Comparison of ENCODE assay signal across 21 cellular contexts in the genomic region with DNA sequence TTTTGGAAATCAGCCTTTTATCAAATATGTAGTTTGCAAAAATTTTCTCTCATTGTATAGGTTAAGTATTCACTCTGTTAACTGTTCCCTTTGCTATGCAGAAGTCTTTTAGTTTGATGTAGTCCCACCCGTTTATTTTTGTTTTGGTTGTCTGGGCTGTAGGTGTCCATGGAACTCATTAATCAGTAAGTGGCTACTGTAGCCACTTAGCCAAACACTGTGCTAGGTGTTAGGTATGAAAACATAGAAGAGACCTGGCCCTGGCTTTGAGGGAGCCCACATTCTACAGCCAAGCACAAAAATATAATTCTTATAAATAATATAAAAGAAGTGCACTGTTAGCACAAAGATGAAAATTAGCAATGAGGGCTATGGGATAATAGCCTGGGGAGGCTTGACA.
"Had no signal": no experiment of that assay in that cellular context is flagged by ENCODE, and none has a peak within 500 bp of the region (broad histone marks: within the 10 kb centered on the region; RNA-seq: fewer than 3 reads in every experiment).

No MANE protein-coding gene starts in this region.

- DNase-seq: hypothalamus; immature natural killer cell; kidney; lower lobe of right lung; mammary epithelial cell; mesenchymal stem cell; naive thymus-derived CD8-positive, alpha-beta T cell; nucleus accumbens; pancreas; posterior cingulate gyrus; retina; right lobe of liver; stimulated activated CD4-positive, alpha-beta T cell treated with anti-CD3 and anti-CD28 coated beads, Interleukin-1b, Interleukin-23, amount 100 ng/mL, for 48 hours; stimulated activated CD4-positive, alpha-beta T cell treated with anti-CD3 and anti-CD28 coated beads, Interleukin-2, amount 100 ng/mL, for 48 hours; stimulated activated CD4-positive, alpha-beta T cell treated with anti-CD3 and anti-CD28 coated beads, Interleukin-4, amount 100 ng/mL, for 4 hours; stimulated activated CD8-positive, alpha-beta memory T cell treated with anti-CD3 and anti-CD28 coated beads, Interleukin-4, amount 100 ng/mL, for 48 hours; stimulated activated naive CD4-positive, alpha-beta T cell treated with Interleukin-2 at 50 U/mL for 16 hours; stimulated activated naive CD8-positive, alpha-beta T cell treated with anti-CD3 and anti-CD28 coated beads, Interleukin-15, amount 100 ng/mL, for 72 hours; substantia nigra; uterus had no signal

- ATAC-seq: lower lobe of right lung; naive thymus-derived CD8-positive, alpha-beta T cell; pancreas; right lobe of liver; stimulated activated memory B cell treated with anti-CD40 and anti-IgM and Interleukin-4, amounts not matched to agents 10 μg/mL and 1 μg/mL and 100 μg/mL, for 72 hours; stimulated activated naive CD8-positive, alpha-beta T cell treated with anti-CD3 and anti-CD28 coated beads, Interleukin-15, amount 100 ng/mL, for 72 hours had no signal

- FAIRE-seq: kidney, pancreas had no signal
